In the genomic region with DNA sequence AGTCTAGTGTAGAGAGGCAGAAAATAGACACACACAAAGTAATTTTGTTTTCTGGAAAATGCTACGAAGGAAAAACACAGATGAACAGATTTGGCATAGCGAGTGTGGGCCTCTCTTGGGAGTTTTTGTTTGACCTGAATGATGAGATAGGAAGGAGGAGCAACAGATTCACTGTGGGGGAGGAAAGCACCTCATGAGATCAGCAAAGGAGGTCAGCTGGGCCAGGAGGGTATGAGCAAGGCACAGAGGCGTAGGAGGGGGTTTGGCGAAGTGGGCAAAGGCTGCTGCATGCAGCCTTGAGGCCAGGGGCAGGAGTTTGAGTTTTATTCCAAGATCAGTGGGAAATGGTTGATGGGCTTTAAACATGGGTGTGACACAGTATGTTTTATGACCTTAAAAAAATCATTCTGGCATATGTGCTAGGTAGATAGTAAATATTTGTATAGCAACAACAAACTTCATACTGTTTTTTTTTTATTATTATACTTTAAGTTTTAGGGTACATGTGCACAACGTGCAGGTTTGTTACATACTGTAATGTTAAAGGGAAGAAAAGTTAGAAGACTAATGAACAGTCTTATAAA, we compare ENCODE assay signal across 8 cellular contexts. TPM values are rescaled to one million over a fixed set of nuclear protein-coding genes. Genes with fewer than 3 reads are reported as not detected.
A peak's percentile ranks its signal among the peaks of the same experiment; 100 is the strongest.
DNase-seq lines count a peak whose midpoint lies in the region; ATAC-seq and TF ChIP-seq lines count a peak whose summit lies in the region.

No MANE protein-coding gene starts in this region.

- 86% methylated on average over 4 of the region's 5 CpGs for WGBS in mesenchymal stem cell

- H3K4ac ChIP-seq in mesenchymal stem cell (ENCODE audit: low read depth in 1 of 2, low read length in 2 of 2), result no peak overlapping the region

- peak; percentile 44 for DNase-seq in GM12864 (ENCODE audit: low read depth)
- no peak for DNase-seq in mesenchymal stem cell
- no peak for DNase-seq in HAP-1 (ENCODE audit: low spot score in 2 of 2)
- DNase-seq in NCI-H128 (lab: John Stamatoyannopoulos, UW; ENCODE audit: unreplicated experiment), result no peak
- no peak for DNase-seq in retina
- no peak for DNase-seq in DMS153 treated with DMSO at 0.1 percent for 48 hours (lab: John Stamatoyannopoulos, UW; ENCODE audit: unreplicated experiment)

- TF ChIP-seq CTCF in GM12864 (IDR thresholded peaks at IDR 0.05; ENCODE audit: low read depth, low read length, missing control alignments), result no peak

- H2BK120ac ChIP-seq in mesenchymal stem cell (ENCODE audit: low read depth, low read length), result no peak overlapping the region

- peak; percentile 50 for ATAC-seq in GM19467 (IDR thresholded peaks at IDR 0.05; ENCODE audit: unreplicated experiment)
- peak; percentile 66 for ATAC-seq in HG03460 (IDR thresholded peaks at IDR 0.05; ENCODE audit: unreplicated experiment)

- H2BK12ac ChIP-seq in mesenchymal stem cell (ENCODE audit: low read length in 2 of 2), result no peak overlapping the region

- peak overlapping the region in 1 of 2 experiments; percentile 88 for H3K14ac ChIP-seq in mesenchymal stem cell (ENCODE audit: low read length in 2 of 2)

- H3K27me3 ChIP-seq in mesenchymal stem cell (ENCODE audit: control insufficient read depth in 1 of 2, insufficient read depth in 1 of 2, low read length in 2 of 2) (no peaks in the 10 kb centered on the region), HAP-1 (ENCODE audit: low read depth) (no peaks in the 10 kb centered on the region)

- peak overlapping the region; percentile 81 for H3K9ac ChIP-seq in mesenchymal stem cell (ENCODE audit: low read length)

- H3K18ac ChIP-seq in mesenchymal stem cell (ENCODE audit: low read depth in 1 of 2, low read length in 2 of 2), result peak overlapping the region in 1 of 2 experiments; percentile 58

- no peak overlapping the region for H2BK15ac ChIP-seq in mesenchymal stem cell (ENCODE audit: low read depth, poor library complexity, severe bottlenecking)

- H3K36me3 ChIP-seq in mesenchymal stem cell (ENCODE audit: control insufficient read depth in 1 of 2, insufficient read depth in 2 of 2, low read depth in 1 of 2, low read length in 2 of 2) (no peaks in the 10 kb centered on the region), HAP-1 (replicated peaks) (no peaks in the 10 kb centered on the region)

- H2BK5ac ChIP-seq in mesenchymal stem cell (ENCODE audit: low read depth, low read length, poor library complexity, severe bottlenecking), result no peak overlapping the region

- no peak overlapping the region for H3K4me2 ChIP-seq in mesenchymal stem cell (ENCODE audit: low read length, poor library complexity, severe bottlenecking)

- H3K4me1 ChIP-seq in mesenchymal stem cell (ENCODE audit: control insufficient read depth, insufficient read depth, low read depth, low read length) (peaks cover 8% of the 10 kb centered on the region), HAP-1 (no peaks in the 10 kb centered on the region)

- H4K91ac ChIP-seq in mesenchymal stem cell (ENCODE audit: low read length), result no peak overlapping the region

- no peaks in the 10 kb centered on the region for H3K9me3 ChIP-seq in mesenchymal stem cell (ENCODE audit: control insufficient read depth, low read length)
- no peaks in the 10 kb centered on the region for H3K9me3 ChIP-seq in HAP-1

- H2AFZ ChIP-seq in mesenchymal stem cell (ENCODE audit: low read depth, low read length), result no peak overlapping the region

- no peak overlapping the region for H3K4me3 ChIP-seq in GM12864 (ENCODE audit: low read depth, low read length)
- no peak overlapping the region for H3K4me3 ChIP-seq in mesenchymal stem cell (ENCODE audit: insufficient read depth in 1 of 2, low read depth in 1 of 2, low read length in 2 of 2)
- H3K4me3 ChIP-seq in HAP-1, result no peak overlapping the region

- H4K8ac ChIP-seq in mesenchymal stem cell (ENCODE audit: low read length), result peak overlapping the region; percentile 37

- peak overlapping the region; percentile 93 for H2AK5ac ChIP-seq in mesenchymal stem cell (ENCODE audit: low read length, severe bottlenecking)

- peak overlapping the region; percentile 38 for H3K27ac ChIP-seq in mesenchymal stem cell (ENCODE audit: low read length, poor library complexity, severe bottlenecking)

- peaks cover 4% of the 10 kb centered on the region for H3K79me1 ChIP-seq in mesenchymal stem cell (replicated peaks; ENCODE audit: low read length, poor library complexity, severe bottlenecking)

- in situ Hi-C loops in HAP-1 (cut with MboI; ENCODE audit: low sequenced_read_pairs), result no loop called here

- H3K23ac ChIP-seq in mesenchymal stem cell (ENCODE audit: low read length in 2 of 2), result no peak overlapping the region

RNA-seq across cellular contexts. Expression of a gene that starts 58.0 kb away (rescaled TPM):
- 3.1 TPM for polyA plus RNA-seq in mesenchymal stem cell (2013, experiment 1 of 2)
- 2.7 TPM for polyA plus RNA-seq in mesenchymal stem cell (2013, experiment 2 of 2)
